In the genomic region with DNA sequence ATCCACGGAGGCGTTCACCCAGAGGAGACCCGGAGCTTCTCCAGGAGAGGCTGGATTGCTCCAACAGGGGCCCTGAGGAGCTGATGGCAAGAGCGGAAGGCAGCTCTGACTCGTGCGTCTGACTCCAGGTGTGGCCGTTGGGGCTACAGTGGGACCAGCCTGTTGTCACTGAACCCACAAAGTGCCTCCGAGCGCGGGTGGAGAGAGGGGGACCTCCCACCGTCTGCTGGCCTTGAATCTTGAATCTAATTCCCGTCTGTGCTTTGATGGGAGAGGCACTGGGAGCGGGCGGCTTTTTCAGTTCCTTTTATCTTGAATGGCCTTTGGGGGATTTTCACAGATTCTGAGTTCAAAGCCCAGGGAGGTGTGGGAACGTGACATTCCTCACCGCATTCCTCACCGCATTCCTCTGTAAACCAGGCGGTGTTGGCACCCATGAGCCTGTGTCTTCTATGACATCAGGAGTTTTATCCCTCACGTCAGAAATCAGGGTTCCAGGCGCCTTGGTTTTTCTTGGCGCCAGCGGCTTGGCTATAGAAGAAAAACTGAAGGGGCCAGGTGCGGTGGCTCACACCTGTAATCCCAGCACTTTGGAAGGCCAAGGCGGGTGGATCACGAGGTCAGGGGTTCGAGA, we compare ENCODE assay signal across 9 cellular contexts. TPM values are rescaled to one million over a fixed set of nuclear protein-coding genes. Genes with fewer than 3 reads are reported as not detected.
DNase-seq lines count a peak whose midpoint lies in the region; ATAC-seq and TF ChIP-seq lines count a peak whose summit lies in the region.
"Had no signal": no experiment of that assay in that cellular context is flagged by ENCODE, and none has a peak within 500 bp of the region (broad histone marks: within the 10 kb centered on the region; RNA-seq: fewer than 3 reads in every experiment).

No MANE protein-coding gene starts in this region.

- ATAC-seq in activated T-helper 17 cell treated with anti-CD3 and anti-CD28 coated beads, Interleukin-2, amount 50 U/mL, for 72 hours (replicated peaks), result no peak
- no peak for ATAC-seq in HG02840 (IDR thresholded peaks at IDR 0.05; ENCODE audit: low FRiP score, unreplicated experiment)
- no peak for ATAC-seq in GM19023 (IDR thresholded peaks at IDR 0.05; ENCODE audit: unreplicated experiment)
- ATAC-seq in GM18873 (IDR thresholded peaks at IDR 0.05; ENCODE audit: low FRiP score, unreplicated experiment), result no peak
- ATAC-seq: activated T-cell treated with anti-CD3 and anti-CD28 coated beads, Interleukin-2, amount 50 U/mL, for 72 hours had no signal

- no peaks in the 10 kb centered on the region for H3K36me3 Mint-ChIP-seq in activated T-helper 17 cell treated with anti-CD3 and anti-CD28 coated beads, Interleukin-2, amount 50 U/mL, for 72 hours (ENCODE audit: low read depth)

- H3K27ac ChIP-seq in subcutaneous abdominal adipose tissue (ENCODE audit: low read depth, low read length), result peak overlapping the region; percentile 95

- DNase-seq in H7 (peak; percentile 88), hepatic stellate cell (ENCODE audit: low spot score) (peak; percentile 46), GM13977 (ENCODE audit: low spot score) (no peak)
- DNase-seq: activated T-cell treated with anti-CD3 and anti-CD28 coated beads, Interleukin-2, amount 50 U/mL, for 72 hours had no signal

- H3K27ac Mint-ChIP-seq in activated T-helper 17 cell treated with anti-CD3 and anti-CD28 coated beads, Interleukin-2, amount 50 U/mL, for 72 hours, result peak overlapping the region; percentile 41
- H3K27ac Mint-ChIP-seq: activated T-cell treated with anti-CD3 and anti-CD28 coated beads, Interleukin-2, amount 50 U/mL, for 72 hours had no signal

- H3K4me1 ChIP-seq in subcutaneous abdominal adipose tissue (ENCODE audit: control insufficient read depth in 5 of 5, insufficient read depth in 5 of 5, low read length in 5 of 5), result peaks cover 26 to 69% (median 49%) of the 10 kb centered on the region in 5 donors

- H3K4me3 Mint-ChIP-seq in activated T-helper 17 cell treated with anti-CD3 and anti-CD28 coated beads, Interleukin-2, amount 50 U/mL, for 72 hours, result no peak overlapping the region
- H3K4me3 Mint-ChIP-seq: activated T-cell treated with anti-CD3 and anti-CD28 coated beads, Interleukin-2, amount 50 U/mL, for 72 hours had no signal

- no peaks in the 10 kb centered on the region for H3K9me3 ChIP-seq in subcutaneous abdominal adipose tissue (ENCODE audit: control insufficient read depth in 5 of 5, low read length in 5 of 5)

- no peaks in the 10 kb centered on the region for H3K9me3 Mint-ChIP-seq in activated T-helper 17 cell treated with anti-CD3 and anti-CD28 coated beads, Interleukin-2, amount 50 U/mL, for 72 hours
- H3K9me3 Mint-ChIP-seq: activated T-cell treated with anti-CD3 and anti-CD28 coated beads, Interleukin-2, amount 50 U/mL, for 72 hours had no signal

- H3K9ac ChIP-seq in subcutaneous abdominal adipose tissue (ENCODE audit: low read length in 5 of 5), result no peak overlapping the region

- H3K36me3 ChIP-seq in H7 (replicated peaks; ENCODE audit: control insufficient read depth, insufficient read depth, low read length), result no peaks in the 10 kb centered on the region
- H3K36me3 ChIP-seq in subcutaneous abdominal adipose tissue (ENCODE audit: control insufficient read depth in 5 of 5, insufficient read depth in 5 of 5, low read length in 5 of 5), result no peaks in the 10 kb centered on the region

- H3K27me3 Mint-ChIP-seq in activated T-helper 17 cell treated with anti-CD3 and anti-CD28 coated beads, Interleukin-2, amount 50 U/mL, for 72 hours, result peaks cover 18% of the 10 kb centered on the region

- in situ Hi-C loops in GM13977 (cut with MboI; ENCODE audit: low pct_unique_long_range_greater_than_20kb, low sequenced_read_pairs, unreplicated experiment), result no loop called here

- no peak for TF ChIP-seq CTCF in GM13977 (IDR thresholded peaks at IDR 0.05; ENCODE audit: extremely low read depth, insufficient read depth, missing control alignments)

- H3K4me3 ChIP-seq in H7 (ENCODE audit: insufficient read depth, low read depth, low read length), result no peak overlapping the region
- H3K4me3 ChIP-seq in subcutaneous abdominal adipose tissue (ENCODE audit: low read depth in 1 of 5, low read length in 5 of 5), result no peak overlapping the region

- peaks cover 7% of the 10 kb centered on the region for H3K4me1 Mint-ChIP-seq in activated T-helper 17 cell treated with anti-CD3 and anti-CD28 coated beads, Interleukin-2, amount 50 U/mL, for 72 hours

- H3K27me3 ChIP-seq in H7 (ENCODE audit: control insufficient read depth, insufficient read depth, low read length) (no peaks in the 10 kb centered on the region), subcutaneous abdominal adipose tissue (ENCODE audit: control insufficient read depth in 5 of 5, insufficient read depth in 4 of 5, low read length in 5 of 5) (no peaks in the 10 kb centered on the region)

RNA-seq across cellular contexts. Expression of a gene that starts 39.2 kb away (rescaled TPM):
- 327 and 328 TPM in 2 replicates for total RNA-seq in H7 (2014; rRNA removed; shearing (Covaris generic))
- total RNA-seq in activated T-helper 17 cell treated with anti-CD3 and anti-CD28 coated beads, Interleukin-2, amount 50 U/mL, for 72 hours, result 1 to 10 TPM; 3.2 to 3.9 TPM

Comparison
In these comparisons a context has a peak if more than half of its experiments do, and no peak if none do; other contexts are left out.
1. RNA of a gene that starts 39.2 kb away (total RNA-seq): 327 to 328 TPM in H7; 3.2 to 3.9 TPM in activated T-helper 17 cell treated with anti-CD3 and anti-CD28 coated beads, Interleukin-2, amount 50 U/mL, for 72 hours; every median in the first group is over 10 times any median in the second.